1 cellular context compared by ENCODE assay signal in genomic region chr3:53842436-53843194, GRCh38.
TF ChIP-seq lines count a peak whose summit lies in the region.

No MANE protein-coding gene starts in this region.

TF ChIP-seq in H1, 55 proteins besides CTCF, POLR2A, EP300 and RAD21:
- TF ChIP-seq MAX (IDR thresholded peaks at IDR 0.05) (0 out of 2 replicates have a peak, but pooled peaks have one; percentile 2), SP1 (IDR thresholded peaks at IDR 0.05; ENCODE audit: low read depth, low read length) (0 out of 2 replicates have a peak, but pooled peaks have one; percentile 16), SAP30 (IDR thresholded peaks at IDR 0.05; ENCODE audit: insufficient read depth, insufficient replicate concordance, low read length) (no peak), EGR1 (IDR thresholded peaks at IDR 0.05; ENCODE audit: borderline replicate concordance, low read depth, low read length) (peak; percentile 46; the same call in 1 of the 2 replicates), JUN (IDR thresholded peaks at IDR 0.05; ENCODE audit: low read depth, low read length) (no peak)
